ENCODE assay signal across 17 cellular contexts in genomic region chr4:153880983-153881382, GRCh38.
A peak's percentile ranks its signal among the peaks of the same experiment; 100 is the strongest.
DNase-seq lines count a peak whose midpoint lies in the region; ATAC-seq and TF ChIP-seq lines count a peak whose summit lies in the region.
"Had no signal": no experiment of that assay in that cellular context is flagged by ENCODE, and none has a peak within 500 bp of the region (broad histone marks: within the 10 kb centered on the region; RNA-seq: fewer than 3 reads in every experiment).

No MANE protein-coding gene starts in this region.

- H3K36me3 ChIP-seq in HEK293 (ENCODE audit: control insufficient read depth in 2 of 2, insufficient read depth in 1 of 2, low read length in 2 of 2) (no peaks in the 10 kb centered on the region), adipocyte (ENCODE audit: control insufficient read depth, insufficient read depth, low read length, severe bottlenecking) (no peaks in the 10 kb centered on the region), endodermal cell (ENCODE audit: control insufficient read depth, insufficient read depth, low read length) (no peaks in the 10 kb centered on the region)

- no peak overlapping the region for H3K4me3 Mint-ChIP-seq in endodermal cell
- H3K4me3 Mint-ChIP-seq: CD4-positive, alpha-beta memory T cell; H9; HFFc6 had no signal

- DNase-seq in adipocyte (ENCODE audit: low read depth) (no peak), endodermal cell (no peak), anterior cingulate cortex (lab: John Stamatoyannopoulos, UW) (no peak)
- DNase-seq: C1 segment of cervical spinal cord; Calu3; CD4-positive, alpha-beta memory T cell; COR-L47; DMS79; EL; GDM1; GM23248; H9; HFFc6 had no signal

- H3K27me3 ChIP-seq in adipocyte (replicated peaks; ENCODE audit: control insufficient read depth, insufficient read depth, low read length): no peaks in the 10 kb centered on the region
- no peaks in the 10 kb centered on the region for H3K27me3 ChIP-seq in endodermal cell (ENCODE audit: control insufficient read depth, insufficient read depth, low read length, poor library complexity, severe bottlenecking)

- CTCF ChIA-PET in HEK293 (lab: Yijun Ruan, JAX): no interaction called here

- POLR2A ChIA-PET in HEK293 (lab: Yijun Ruan, JAX): no interaction called here

- H3K27ac ChIP-seq in HEK293 (ENCODE audit: extremely low read depth, low read depth, low read length) (no peak overlapping the region), endodermal cell (ENCODE audit: low read depth, low read length) (no peak overlapping the region)
- H3K27ac ChIP-seq: GM23248 had no signal

- 70 to 96% methylated on average over 2 of the region's 2 CpGs for WGBS in endodermal cell (ENCODE audit: insufficient coverage in 1 of 2, insufficient read length in 1 of 2), 2 experiments

- H3K27me3 Mint-ChIP-seq in endodermal cell (ENCODE audit: insufficient read depth): no peaks in the 10 kb centered on the region

- no peaks in the 10 kb centered on the region for H3K9me3 ChIP-seq in HEK293 (ENCODE audit: control insufficient read depth, insufficient read depth, low read depth, low read length)
- H3K9me3 ChIP-seq in adipocyte (ENCODE audit: control insufficient read depth, low read length): peaks cover 14% of the 10 kb centered on the region
- H3K9me3 ChIP-seq in endodermal cell (ENCODE audit: control insufficient read depth, low read length): peaks cover 38% of the 10 kb centered on the region

- no peaks in the 10 kb centered on the region for H3K4me1 Mint-ChIP-seq in endodermal cell
- H3K4me1 Mint-ChIP-seq: CD4-positive, alpha-beta memory T cell; H9 had no signal

- H3K9ac ChIP-seq in adipocyte (ENCODE audit: low read length): no peak overlapping the region
- no peak overlapping the region for H3K9ac ChIP-seq in endodermal cell (ENCODE audit: extremely low read depth, low read length, poor library complexity, severe bottlenecking)
- H3K9ac ChIP-seq: GM23248 had no signal

- H3K4me1 ChIP-seq in HEK293 (ENCODE audit: control insufficient read depth, insufficient read depth, low read length) (no peaks in the 10 kb centered on the region), adipocyte (ENCODE audit: control insufficient read depth, insufficient read depth, low read length) (peaks cover 3% of the 10 kb centered on the region), endodermal cell (ENCODE audit: control insufficient read depth, insufficient read depth, low read length) (no peaks in the 10 kb centered on the region)

- no peak overlapping the region for H3K27ac Mint-ChIP-seq in endodermal cell
- H3K27ac Mint-ChIP-seq: CD4-positive, alpha-beta memory T cell; H9; HFFc6 had no signal

- peaks cover 5% of the 10 kb centered on the region for H3K36me3 Mint-ChIP-seq in endodermal cell (ENCODE audit: low read depth)

- H3K9me3 Mint-ChIP-seq in endodermal cell: peaks cover 43% of the 10 kb centered on the region

- ATAC-seq in HG02938 (IDR thresholded peaks at IDR 0.05; ENCODE audit: unreplicated experiment) (no peak), HG03095 (IDR thresholded peaks at IDR 0.05; ENCODE audit: unreplicated experiment) (no peak)
- ATAC-seq: HCT116 had no signal

- TF ChIP-seq CTCF in HEK293 (tag by site-specific recombination; IDR thresholded peaks at IDR 0.05) (no peak), endodermal cell (conservative IDR thresholded peaks at IDR 0.05) (no peak)

- H3K4me3 ChIP-seq in HEK293 (ENCODE audit: low read depth, low read length): no peak overlapping the region
- peak overlapping the region; percentile 10 for H3K4me3 ChIP-seq in adipocyte (ENCODE audit: low read length)
- H3K4me3 ChIP-seq in endodermal cell (ENCODE audit: low read length): peak overlapping the region; percentile 33
- H3K4me3 ChIP-seq: GM23248 had no signal

TF ChIP-seq in HEK293, 187 proteins besides CTCF, POLR2A, EP300 and RAD21:
- TF ChIP-seq SETDB1 (IDR thresholded peaks at IDR 0.05; ENCODE audit: insufficient read length, low read length) (peak; percentile 86), ZBTB17 (tag by site-specific recombination; IDR thresholded peaks at IDR 0.05) (no peak), ZNF529 (tag by site-specific recombination; IDR thresholded peaks at IDR 0.05; ENCODE audit: insufficient replicate concordance) (peak; percentile 43), ZNF23 (tag by site-specific recombination; IDR thresholded peaks at IDR 0.05; ENCODE audit: borderline replicate concordance) (no peak), TRIM28 (IDR thresholded peaks at IDR 0.05; ENCODE audit: borderline replicate concordance, low read length) (peak; percentile 39; the same call in 1 of the 2 replicates)
